ENCODE assay signal across 8 cellular contexts in genomic region chr2:181036848-181037603, GRCh38. TPM values are rescaled to one million over a fixed set of nuclear protein-coding genes. Genes with fewer than 3 reads are reported as not detected.
DNase-seq lines count a peak whose midpoint lies in the region; ATAC-seq and TF ChIP-seq lines count a peak whose summit lies in the region.

No MANE protein-coding gene starts in this region.

- H3K4me3 ChIP-seq in BJ (ENCODE audit: low read depth, low read length): no peak overlapping the region

- DNase-seq in BJ (ENCODE audit: low read depth) (peak; percentile 41), dermis blood vessel endothelial cell (peak; percentile 15), NOMO-1 (lab: John Stamatoyannopoulos, UW; ENCODE audit: unreplicated experiment in 2 of 2) (no peak), pons (ENCODE audit: low spot score) (no peak), NCI-H146 (lab: John Stamatoyannopoulos, UW) (no peak), COLO829 (ENCODE audit: low spot score) (no peak)

- no peaks in the 10 kb centered on the region for H3K36me3 ChIP-seq in BJ (ENCODE audit: control insufficient read depth, insufficient read depth, low read length)

- no peaks in the 10 kb centered on the region for H3K27me3 ChIP-seq in BJ (ENCODE audit: control insufficient read depth, insufficient read depth, low read length)

- POLR2A ChIA-PET in BJ (lab: Charles Lee): no interaction called here

- ATAC-seq in GM19468 (IDR thresholded peaks at IDR 0.05; ENCODE audit: extremely low read depth, unreplicated experiment) (peak; percentile 59), HG03520 (IDR thresholded peaks at IDR 0.05; ENCODE audit: unreplicated experiment) (peak; percentile 90)

- CTCF ChIA-PET in BJ (lab: Yijun Ruan, JAX): interaction anchor here (0.6 kb wide), 1 partner anchor 271 kb away, joined by 3 read pairs; no protein-coding TSS in a partner anchor

- TF ChIP-seq CTCF in BJ (IDR thresholded peaks at IDR 0.05; ENCODE audit: insufficient read depth, low read depth, low read length): no peak

RNA-seq across cellular contexts. Expression of gene UBE2E3, which starts 56.6 kb away (rescaled TPM):
- polyA plus RNA-seq in BJ (2011; rRNA removed): 58.8 and 105 TPM in 2 replicates
- polyA minus RNA-seq in BJ (2011; rRNA and poly(A)+ RNA removed): 21.6 and 31.9 TPM in 2 replicates
- total RNA-seq in dermis blood vessel endothelial cell: 51.9 and 75.2 TPM in 2 replicates

Comparison
In these comparisons a context has a peak if more than half of its experiments do, and no peak if none do; other contexts are left out.
1. DNase-seq: peak in BJ (single experiment) and dermis blood vessel endothelial cell (single experiment); none in NOMO-1 (0 of 2), pons (single experiment), NCI-H146 (single experiment) and COLO829 (single experiment).